1 cellular context compared by ENCODE assay signal in the genomic region with DNA sequence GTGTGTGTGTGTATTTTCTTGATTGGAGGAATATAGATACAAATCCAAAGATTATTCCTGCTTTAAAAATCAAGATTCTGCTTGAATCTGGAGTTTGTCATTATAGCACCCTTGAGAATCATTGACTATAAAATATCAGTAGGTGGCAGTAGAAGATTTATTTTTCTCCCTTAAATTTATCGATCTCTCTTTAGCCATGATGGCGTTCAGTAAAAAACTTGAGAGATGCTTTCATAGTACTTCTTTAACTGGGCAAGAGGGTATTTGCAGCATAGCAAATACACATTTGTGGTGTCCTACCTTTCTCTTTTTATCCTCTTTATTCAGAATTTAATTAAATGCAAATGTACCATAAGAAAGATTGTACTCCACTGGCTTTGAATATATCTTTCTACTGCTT.
TF ChIP-seq lines count a peak whose summit lies in the region.

No MANE protein-coding gene starts in this region.

TF ChIP-seq in K562, 482 proteins besides CTCF, POLR2A, EP300 and RAD21 (continued from another document):
- TF ChIP-seq, protein P1, sequence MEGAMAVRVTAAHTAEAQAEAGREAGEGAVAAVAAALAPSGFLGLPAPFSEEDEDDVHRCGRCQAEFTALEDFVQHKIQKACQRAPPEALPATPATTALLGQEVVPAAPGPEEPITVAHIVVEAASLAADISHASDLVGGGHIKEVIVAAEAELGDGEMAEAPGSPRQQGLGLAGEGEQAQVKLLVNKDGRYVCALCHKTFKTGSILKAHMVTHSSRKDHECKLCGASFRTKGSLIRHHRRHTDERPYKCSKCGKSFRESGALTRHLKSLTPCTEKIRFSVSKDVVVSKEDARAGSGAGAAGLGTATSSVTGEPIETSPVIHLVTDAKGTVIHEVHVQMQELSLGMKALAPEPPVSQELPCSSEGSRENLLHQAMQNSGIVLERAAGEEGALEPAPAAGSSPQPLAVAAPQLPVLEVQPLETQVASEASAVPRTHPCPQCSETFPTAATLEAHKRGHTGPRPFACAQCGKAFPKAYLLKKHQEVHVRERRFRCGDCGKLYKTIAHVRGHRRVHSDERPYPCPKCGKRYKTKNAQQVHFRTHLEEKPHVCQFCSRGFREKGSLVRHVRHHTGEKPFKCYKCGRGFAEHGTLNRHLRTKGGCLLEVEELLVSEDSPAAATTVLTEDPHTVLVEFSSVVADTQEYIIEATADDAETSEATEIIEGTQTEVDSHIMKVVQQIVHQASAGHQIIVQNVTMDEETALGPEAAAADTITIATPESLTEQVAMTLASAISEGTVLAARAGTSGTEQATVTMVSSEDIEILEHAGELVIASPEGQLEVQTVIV (CRISPR knock-in tag; IDR thresholded peaks at IDR 0.05; ENCODE audit: borderline replicate concordance) = no peak
- TF ChIP-seq, protein P2, sequence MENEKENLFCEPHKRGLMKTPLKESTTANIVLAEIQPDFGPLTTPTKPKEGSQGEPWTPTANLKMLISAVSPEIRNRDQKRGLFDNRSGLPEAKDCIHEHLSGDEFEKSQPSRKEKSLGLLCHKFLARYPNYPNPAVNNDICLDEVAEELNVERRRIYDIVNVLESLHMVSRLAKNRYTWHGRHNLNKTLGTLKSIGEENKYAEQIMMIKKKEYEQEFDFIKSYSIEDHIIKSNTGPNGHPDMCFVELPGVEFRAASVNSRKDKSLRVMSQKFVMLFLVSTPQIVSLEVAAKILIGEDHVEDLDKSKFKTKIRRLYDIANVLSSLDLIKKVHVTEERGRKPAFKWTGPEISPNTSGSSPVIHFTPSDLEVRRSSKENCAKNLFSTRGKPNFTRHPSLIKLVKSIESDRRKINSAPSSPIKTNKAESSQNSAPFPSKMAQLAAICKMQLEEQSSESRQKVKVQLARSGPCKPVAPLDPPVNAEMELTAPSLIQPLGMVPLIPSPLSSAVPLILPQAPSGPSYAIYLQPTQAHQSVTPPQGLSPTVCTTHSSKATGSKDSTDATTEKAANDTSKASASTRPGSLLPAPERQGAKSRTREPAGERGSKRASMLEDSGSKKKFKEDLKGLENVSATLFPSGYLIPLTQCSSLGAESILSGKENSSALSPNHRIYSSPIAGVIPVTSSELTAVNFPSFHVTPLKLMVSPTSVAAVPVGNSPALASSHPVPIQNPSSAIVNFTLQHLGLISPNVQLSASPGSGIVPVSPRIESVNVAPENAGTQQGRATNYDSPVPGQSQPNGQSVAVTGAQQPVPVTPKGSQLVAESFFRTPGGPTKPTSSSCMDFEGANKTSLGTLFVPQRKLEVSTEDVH (IDR thresholded peaks at IDR 0.05; ENCODE audit: low read depth, partially characterized antibody) = peak; percentile 25
- TF ChIP-seq MTF1 (CRISPR knock-in tag; IDR thresholded peaks at IDR 0.05; ENCODE audit: borderline replicate concordance) (no peak), HLTF (IDR thresholded peaks at IDR 0.05) (no peak), STAG1 (CRISPR knock-in tag; IDR thresholded peaks at IDR 0.05; ENCODE audit: borderline replicate concordance) (no peak), NR1H2 (CRISPR knock-in tag; IDR thresholded peaks at IDR 0.05) (no peak), GTF2F1 (IDR thresholded peaks at IDR 0.05; ENCODE audit: low read depth, low read length) (no peak), SP1 (CRISPR knock-in tag; IDR thresholded peaks at IDR 0.05) (no peak), TCFL5 (CRISPR knock-in tag; conservative IDR thresholded peaks at IDR 0.05) (no peak), PCBP1 (IDR thresholded peaks at IDR 0.05; ENCODE audit: low read depth, low read length, poor library complexity, severe bottlenecking) (no peak), NELFE (IDR thresholded peaks at IDR 0.05; ENCODE audit: insufficient read depth, insufficient read length) (no peak), ATF7 (IDR thresholded peaks at IDR 0.05) (0 out of 2 replicates have a peak, but pooled peaks have one; percentile 15), NCOA2 (IDR thresholded peaks at IDR 0.05; ENCODE audit: partially characterized antibody in 2 of 2) (no peak), FOXK2 (conservative IDR thresholded peaks at IDR 0.05 in 1 of 2, IDR thresholded peaks at IDR 0.05 in 1 of 2; ENCODE audit: low read depth in 2 of 2) (no peak), TARDBP (IDR thresholded peaks at IDR 0.05) (no peak), ZFP30 (CRISPR knock-in tag; IDR thresholded peaks at IDR 0.05; ENCODE audit: borderline replicate concordance) (no peak), GATAD2B (IDR thresholded peaks at IDR 0.05; ENCODE audit: borderline replicate concordance) (peak; percentile 36; the same call in 1 of the 2 replicates), HNRNPK (IDR thresholded peaks at IDR 0.05; ENCODE audit: low read depth, low read length, poor library complexity, severe bottlenecking) (no peak), RFX5 (IDR thresholded peaks at IDR 0.05; ENCODE audit: low read depth, low read length) (no peak)
- TF ChIP-seq, protein P3, sequence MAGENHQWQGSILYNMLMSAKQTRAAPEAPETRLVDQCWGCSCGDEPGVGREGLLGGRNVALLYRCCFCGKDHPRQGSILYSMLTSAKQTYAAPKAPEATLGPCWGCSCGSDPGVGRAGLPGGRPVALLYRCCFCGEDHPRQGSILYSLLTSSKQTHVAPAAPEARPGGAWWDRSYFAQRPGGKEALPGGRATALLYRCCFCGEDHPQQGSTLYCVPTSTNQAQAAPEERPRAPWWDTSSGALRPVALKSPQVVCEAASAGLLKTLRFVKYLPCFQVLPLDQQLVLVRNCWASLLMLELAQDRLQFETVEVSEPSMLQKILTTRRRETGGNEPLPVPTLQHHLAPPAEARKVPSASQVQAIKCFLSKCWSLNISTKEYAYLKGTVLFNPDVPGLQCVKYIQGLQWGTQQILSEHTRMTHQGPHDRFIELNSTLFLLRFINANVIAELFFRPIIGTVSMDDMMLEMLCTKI (IDR thresholded peaks at IDR 0.05; ENCODE audit: partially characterized antibody) = no peak
- TF ChIP-seq, protein P4, sequence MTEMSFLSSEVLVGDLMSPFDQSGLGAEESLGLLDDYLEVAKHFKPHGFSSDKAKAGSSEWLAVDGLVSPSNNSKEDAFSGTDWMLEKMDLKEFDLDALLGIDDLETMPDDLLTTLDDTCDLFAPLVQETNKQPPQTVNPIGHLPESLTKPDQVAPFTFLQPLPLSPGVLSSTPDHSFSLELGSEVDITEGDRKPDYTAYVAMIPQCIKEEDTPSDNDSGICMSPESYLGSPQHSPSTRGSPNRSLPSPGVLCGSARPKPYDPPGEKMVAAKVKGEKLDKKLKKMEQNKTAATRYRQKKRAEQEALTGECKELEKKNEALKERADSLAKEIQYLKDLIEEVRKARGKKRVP (CRISPR knock-in tag; IDR thresholded peaks at IDR 0.05) = no peak
- TF ChIP-seq, protein P5, sequence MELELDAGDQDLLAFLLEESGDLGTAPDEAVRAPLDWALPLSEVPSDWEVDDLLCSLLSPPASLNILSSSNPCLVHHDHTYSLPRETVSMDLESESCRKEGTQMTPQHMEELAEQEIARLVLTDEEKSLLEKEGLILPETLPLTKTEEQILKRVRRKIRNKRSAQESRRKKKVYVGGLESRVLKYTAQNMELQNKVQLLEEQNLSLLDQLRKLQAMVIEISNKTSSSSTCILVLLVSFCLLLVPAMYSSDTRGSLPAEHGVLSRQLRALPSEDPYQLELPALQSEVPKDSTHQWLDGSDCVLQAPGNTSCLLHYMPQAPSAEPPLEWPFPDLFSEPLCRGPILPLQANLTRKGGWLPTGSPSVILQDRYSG (tag; conservative IDR thresholded peaks at IDR 0.05; ENCODE audit: low read depth) = no peak
- TF ChIP-seq, protein P6, sequence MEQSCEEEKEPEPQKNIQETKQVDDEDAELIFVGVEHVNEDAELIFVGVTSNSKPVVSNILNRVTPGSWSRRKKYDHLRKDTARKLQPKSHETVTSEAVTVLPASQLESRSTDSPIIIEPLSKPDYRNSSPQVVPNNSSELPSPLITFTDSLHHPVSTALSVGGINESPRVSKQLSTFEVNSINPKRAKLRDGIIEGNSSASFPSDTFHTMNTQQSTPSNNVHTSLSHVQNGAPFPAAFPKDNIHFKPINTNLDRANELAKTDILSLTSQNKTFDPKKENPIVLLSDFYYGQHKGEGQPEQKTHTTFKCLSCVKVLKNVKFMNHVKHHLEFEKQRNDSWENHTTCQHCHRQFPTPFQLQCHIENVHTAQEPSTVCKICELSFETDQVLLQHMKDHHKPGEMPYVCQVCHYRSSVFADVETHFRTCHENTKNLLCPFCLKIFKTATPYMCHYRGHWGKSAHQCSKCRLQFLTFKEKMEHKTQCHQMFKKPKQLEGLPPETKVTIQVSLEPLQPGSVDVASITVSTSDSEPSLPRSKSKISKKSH (CRISPR knock-in tag; IDR thresholded peaks at IDR 0.05) = no peak
- TF ChIP-seq, protein P7, sequence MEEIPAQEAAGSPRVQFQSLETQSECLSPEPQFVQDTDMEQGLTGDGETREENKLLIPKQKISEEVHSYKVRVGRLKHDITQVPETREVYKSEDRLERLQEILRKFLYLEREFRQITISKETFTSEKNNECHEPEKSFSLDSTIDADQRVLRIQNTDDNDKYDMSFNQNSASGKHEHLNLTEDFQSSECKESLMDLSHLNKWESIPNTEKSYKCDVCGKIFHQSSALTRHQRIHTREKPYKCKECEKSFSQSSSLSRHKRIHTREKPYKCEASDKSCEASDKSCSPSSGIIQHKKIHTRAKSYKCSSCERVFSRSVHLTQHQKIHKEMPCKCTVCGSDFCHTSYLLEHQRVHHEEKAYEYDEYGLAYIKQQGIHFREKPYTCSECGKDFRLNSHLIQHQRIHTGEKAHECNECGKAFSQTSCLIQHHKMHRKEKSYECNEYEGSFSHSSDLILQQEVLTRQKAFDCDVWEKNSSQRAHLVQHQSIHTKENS (CRISPR knock-in tag; IDR thresholded peaks at IDR 0.05) = no peak
- TF ChIP-seq, protein P8, sequence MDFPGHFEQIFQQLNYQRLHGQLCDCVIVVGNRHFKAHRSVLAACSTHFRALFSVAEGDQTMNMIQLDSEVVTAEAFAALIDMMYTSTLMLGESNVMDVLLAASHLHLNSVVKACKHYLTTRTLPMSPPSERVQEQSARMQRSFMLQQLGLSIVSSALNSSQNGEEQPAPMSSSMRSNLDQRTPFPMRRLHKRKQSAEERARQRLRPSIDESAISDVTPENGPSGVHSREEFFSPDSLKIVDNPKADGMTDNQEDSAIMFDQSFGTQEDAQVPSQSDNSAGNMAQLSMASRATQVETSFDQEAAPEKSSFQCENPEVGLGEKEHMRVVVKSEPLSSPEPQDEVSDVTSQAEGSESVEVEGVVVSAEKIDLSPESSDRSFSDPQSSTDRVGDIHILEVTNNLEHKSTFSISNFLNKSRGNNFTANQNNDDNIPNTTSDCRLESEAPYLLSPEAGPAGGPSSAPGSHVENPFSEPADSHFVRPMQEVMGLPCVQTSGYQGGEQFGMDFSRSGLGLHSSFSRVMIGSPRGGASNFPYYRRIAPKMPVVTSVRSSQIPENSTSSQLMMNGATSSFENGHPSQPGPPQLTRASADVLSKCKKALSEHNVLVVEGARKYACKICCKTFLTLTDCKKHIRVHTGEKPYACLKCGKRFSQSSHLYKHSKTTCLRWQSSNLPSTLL (IDR thresholded peaks at IDR 0.05) = no peak
- TF ChIP-seq, protein P9, sequence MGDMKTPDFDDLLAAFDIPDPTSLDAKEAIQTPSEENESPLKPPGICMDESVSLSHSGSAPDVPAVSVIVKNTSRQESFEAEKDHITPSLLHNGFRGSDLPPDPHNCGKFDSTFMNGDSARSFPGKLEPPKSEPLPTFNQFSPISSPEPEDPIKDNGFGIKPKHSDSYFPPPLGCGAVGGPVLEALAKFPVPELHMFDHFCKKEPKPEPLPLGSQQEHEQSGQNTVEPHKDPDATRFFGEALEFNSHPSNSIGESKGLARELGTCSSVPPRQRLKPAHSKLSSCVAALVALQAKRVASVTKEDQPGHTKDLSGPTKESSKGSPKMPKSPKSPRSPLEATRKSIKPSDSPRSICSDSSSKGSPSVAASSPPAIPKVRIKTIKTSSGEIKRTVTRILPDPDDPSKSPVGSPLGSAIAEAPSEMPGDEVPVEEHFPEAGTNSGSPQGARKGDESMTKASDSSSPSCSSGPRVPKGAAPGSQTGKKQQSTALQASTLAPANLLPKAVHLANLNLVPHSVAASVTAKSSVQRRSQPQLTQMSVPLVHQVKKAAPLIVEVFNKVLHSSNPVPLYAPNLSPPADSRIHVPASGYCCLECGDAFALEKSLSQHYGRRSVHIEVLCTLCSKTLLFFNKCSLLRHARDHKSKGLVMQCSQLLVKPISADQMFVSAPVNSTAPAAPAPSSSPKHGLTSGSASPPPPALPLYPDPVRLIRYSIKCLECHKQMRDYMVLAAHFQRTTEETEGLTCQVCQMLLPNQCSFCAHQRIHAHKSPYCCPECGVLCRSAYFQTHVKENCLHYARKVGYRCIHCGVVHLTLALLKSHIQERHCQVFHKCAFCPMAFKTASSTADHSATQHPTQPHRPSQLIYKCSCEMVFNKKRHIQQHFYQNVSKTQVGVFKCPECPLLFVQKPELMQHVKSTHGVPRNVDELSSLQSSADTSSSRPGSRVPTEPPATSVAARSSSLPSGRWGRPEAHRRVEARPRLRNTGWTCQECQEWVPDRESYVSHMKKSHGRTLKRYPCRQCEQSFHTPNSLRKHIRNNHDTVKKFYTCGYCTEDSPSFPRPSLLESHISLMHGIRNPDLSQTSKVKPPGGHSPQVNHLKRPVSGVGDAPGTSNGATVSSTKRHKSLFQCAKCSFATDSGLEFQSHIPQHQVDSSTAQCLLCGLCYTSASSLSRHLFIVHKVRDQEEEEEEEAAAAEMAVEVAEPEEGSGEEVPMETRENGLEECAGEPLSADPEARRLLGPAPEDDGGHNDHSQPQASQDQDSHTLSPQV (IDR thresholded peaks at IDR 0.05) = 0 out of 2 replicates have a peak, but pooled peaks have one; percentile 26
TF ChIP-seq in K562: peak in this region for 7.
